1 cellular context compared by ENCODE assay signal in the genomic region with DNA sequence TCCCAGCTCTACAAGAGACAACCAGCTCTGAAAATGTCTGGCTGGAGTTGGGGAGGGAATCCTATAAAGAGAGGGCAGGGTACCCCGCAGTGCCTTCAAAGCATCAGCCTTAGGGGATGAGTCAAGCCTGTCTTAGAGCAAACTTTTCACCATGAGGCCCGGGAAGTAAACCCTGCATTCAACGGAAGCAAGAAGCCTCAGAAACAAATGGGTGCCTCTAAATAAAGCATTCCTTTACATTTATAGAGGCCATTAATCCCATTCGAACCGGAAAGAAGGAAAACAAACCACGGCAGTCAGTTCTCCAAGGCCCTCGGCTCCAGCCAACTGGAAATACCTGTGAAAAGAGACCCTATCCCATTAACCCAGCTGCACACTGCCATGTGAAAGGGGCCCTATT.
TF ChIP-seq lines count a peak whose summit lies in the region.

No MANE protein-coding gene starts in this region.

TF ChIP-seq in WTC11, 78 proteins besides CTCF, POLR2A, EP300 and RAD21:
- TF ChIP-seq, protein P1, sequence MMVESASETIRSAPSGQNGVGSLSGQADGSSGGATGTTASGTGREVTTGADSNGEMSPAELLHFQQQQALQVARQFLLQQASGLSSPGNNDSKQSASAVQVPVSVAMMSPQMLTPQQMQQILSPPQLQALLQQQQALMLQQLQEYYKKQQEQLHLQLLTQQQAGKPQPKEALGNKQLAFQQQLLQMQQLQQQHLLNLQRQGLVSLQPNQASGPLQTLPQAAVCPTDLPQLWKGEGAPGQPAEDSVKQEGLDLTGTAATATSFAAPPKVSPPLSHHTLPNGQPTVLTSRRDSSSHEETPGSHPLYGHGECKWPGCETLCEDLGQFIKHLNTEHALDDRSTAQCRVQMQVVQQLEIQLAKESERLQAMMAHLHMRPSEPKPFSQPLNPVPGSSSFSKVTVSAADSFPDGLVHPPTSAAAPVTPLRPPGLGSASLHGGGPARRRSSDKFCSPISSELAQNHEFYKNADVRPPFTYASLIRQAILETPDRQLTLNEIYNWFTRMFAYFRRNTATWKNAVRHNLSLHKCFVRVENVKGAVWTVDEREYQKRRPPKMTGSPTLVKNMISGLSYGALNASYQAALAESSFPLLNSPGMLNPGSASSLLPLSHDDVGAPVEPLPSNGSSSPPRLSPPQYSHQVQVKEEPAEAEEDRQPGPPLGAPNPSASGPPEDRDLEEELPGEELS (CRISPR knock-in tag; IDR thresholded peaks at IDR 0.05): no peak
- TF ChIP-seq ESRRA (CRISPR knock-in tag; IDR thresholded peaks at IDR 0.05; ENCODE audit: borderline replicate concordance): no peak
- TF ChIP-seq, protein P2, sequence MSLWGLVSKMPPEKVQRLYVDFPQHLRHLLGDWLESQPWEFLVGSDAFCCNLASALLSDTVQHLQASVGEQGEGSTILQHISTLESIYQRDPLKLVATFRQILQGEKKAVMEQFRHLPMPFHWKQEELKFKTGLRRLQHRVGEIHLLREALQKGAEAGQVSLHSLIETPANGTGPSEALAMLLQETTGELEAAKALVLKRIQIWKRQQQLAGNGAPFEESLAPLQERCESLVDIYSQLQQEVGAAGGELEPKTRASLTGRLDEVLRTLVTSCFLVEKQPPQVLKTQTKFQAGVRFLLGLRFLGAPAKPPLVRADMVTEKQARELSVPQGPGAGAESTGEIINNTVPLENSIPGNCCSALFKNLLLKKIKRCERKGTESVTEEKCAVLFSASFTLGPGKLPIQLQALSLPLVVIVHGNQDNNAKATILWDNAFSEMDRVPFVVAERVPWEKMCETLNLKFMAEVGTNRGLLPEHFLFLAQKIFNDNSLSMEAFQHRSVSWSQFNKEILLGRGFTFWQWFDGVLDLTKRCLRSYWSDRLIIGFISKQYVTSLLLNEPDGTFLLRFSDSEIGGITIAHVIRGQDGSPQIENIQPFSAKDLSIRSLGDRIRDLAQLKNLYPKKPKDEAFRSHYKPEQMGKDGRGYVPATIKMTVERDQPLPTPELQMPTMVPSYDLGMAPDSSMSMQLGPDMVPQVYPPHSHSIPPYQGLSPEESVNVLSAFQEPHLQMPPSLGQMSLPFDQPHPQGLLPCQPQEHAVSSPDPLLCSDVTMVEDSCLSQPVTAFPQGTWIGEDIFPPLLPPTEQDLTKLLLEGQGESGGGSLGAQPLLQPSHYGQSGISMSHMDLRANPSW (CRISPR knock-in tag; conservative IDR thresholded peaks at IDR 0.05; ENCODE audit: low read depth): no peak
- TF ChIP-seq, protein P3, sequence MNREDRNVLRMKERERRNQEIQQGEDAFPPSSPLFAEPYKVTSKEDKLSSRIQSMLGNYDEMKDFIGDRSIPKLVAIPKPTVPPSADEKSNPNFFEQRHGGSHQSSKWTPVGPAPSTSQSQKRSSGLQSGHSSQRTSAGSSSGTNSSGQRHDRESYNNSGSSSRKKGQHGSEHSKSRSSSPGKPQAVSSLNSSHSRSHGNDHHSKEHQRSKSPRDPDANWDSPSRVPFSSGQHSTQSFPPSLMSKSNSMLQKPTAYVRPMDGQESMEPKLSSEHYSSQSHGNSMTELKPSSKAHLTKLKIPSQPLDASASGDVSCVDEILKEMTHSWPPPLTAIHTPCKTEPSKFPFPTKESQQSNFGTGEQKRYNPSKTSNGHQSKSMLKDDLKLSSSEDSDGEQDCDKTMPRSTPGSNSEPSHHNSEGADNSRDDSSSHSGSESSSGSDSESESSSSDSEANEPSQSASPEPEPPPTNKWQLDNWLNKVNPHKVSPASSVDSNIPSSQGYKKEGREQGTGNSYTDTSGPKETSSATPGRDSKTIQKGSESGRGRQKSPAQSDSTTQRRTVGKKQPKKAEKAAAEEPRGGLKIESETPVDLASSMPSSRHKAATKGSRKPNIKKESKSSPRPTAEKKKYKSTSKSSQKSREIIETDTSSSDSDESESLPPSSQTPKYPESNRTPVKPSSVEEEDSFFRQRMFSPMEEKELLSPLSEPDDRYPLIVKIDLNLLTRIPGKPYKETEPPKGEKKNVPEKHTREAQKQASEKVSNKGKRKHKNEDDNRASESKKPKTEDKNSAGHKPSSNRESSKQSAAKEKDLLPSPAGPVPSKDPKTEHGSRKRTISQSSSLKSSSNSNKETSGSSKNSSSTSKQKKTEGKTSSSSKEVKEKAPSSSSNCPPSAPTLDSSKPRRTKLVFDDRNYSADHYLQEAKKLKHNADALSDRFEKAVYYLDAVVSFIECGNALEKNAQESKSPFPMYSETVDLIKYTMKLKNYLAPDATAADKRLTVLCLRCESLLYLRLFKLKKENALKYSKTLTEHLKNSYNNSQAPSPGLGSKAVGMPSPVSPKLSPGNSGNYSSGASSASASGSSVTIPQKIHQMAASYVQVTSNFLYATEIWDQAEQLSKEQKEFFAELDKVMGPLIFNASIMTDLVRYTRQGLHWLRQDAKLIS (CRISPR knock-in tag; IDR thresholded peaks at IDR 0.05; ENCODE audit: borderline replicate concordance): no peak
